32 cellular contexts compared by ENCODE assay signal in genomic region chr5:145014109-145014508, GRCh38.
"Had no signal": no experiment of that assay in that cellular context is flagged by ENCODE, and none has a peak within 500 bp of the region (broad histone marks: within the 10 kb centered on the region; RNA-seq: fewer than 3 reads in every experiment).

No MANE protein-coding gene starts in this region.

- H3K36me3 Mint-ChIP-seq: activated CD4-positive, alpha-beta memory T cell treated with anti-CD3 and anti-CD28 coated beads for 36 hours; activated naive CD4-positive, alpha-beta T cell treated with anti-CD3 and anti-CD28 coated beads, Interleukin-2, amount 10 ng/mL, durations not matched to agents 7 days and 5 days; activated naive CD4-positive, alpha-beta T cell treated with anti-CD3 and anti-CD28 coated beads, Interleukin-2, amount 50 U/mL, for 24 hours; activated naive CD8-positive, alpha-beta T cell; activated naive CD8-positive, alpha-beta T cell treated with anti-CD3 and anti-CD28 coated beads, Interleukin-2, amount 10 ng/mL, durations not matched to agents 7 days and 5 days; brain had no signal

- DNase-seq: activated B cell treated with CpG ODN at 0.5 μM for 24 hours; activated CD4-positive, alpha-beta memory T cell treated with anti-CD3 and anti-CD28 coated beads for 36 hours; activated CD4-positive, alpha-beta T cell treated with anti-CD3 and anti-CD28 coated beads for 4 hours; activated CD4-positive, alpha-beta T cell treated with anti-CD3 and anti-CD28 coated beads, Interleukin-2, amount 10 ng/mL, durations not matched to agents 24 days and 14 days; activated CD4-positive, alpha-beta T cell treated with anti-CD3 and anti-CD28 coated beads, Interleukin-2, amount 50 U/mL, for 1 hour; activated CD4-positive, alpha-beta T cell treated with anti-CD3 and anti-CD28 coated beads, Interleukin-2, amount 50 U/mL, for 4 hours; activated CD4-positive, CD25-positive, alpha-beta regulatory T cell treated with anti-CD3 and anti-CD28 coated beads, Interleukin-2, amount 50 U/mL, for 72 hours; activated CD8-positive, alpha-beta memory T cell treated with anti-CD3 and anti-CD28 coated beads, Interleukin-2, amount 50 U/mL, for 4 hours; activated CD8-positive, alpha-beta T cell treated with anti-CD3 and anti-CD28 coated beads for 36 hours; activated effector memory CD4-positive, alpha-beta T cell treated with Interleukin-2 at 50 U/mL for 16 hours; activated gamma-delta T cell; activated naive CD4-positive, alpha-beta T cell treated with anti-CD3 and anti-CD28 coated beads, Interleukin-2, amount 10 ng/mL, durations not matched to agents 7 days and 5 days; activated naive CD4-positive, alpha-beta T cell treated with Interleukin-2 at 50 U/mL for 16 hours; activated naive CD8-positive, alpha-beta T cell treated with anti-CD3 and anti-CD28 coated beads, Interleukin-2, amount 10 ng/mL, durations not matched to agents 7 days and 5 days; activated naive CD8-positive, alpha-beta T cell treated with anti-CD3 and anti-CD28 coated beads, Interleukin-2, amount 50 U/mL, for 24 hours; activated T-cell treated with anti-CD3 and anti-CD28 coated beads for 4 hours; activated T-cell treated with anti-CD3 and anti-CD28 coated beads, Interleukin-2, amount 50 U/mL, for 1 hour; activated T-cell treated with anti-CD3 and anti-CD28 coated beads, Interleukin-2, amount 50 U/mL, for 4 hours; activated T-cell treated with anti-CD3 and anti-CD28 coated beads, Interleukin-2, amount 50 U/mL, for 72 hours; amygdala; anterior cingulate cortex; caudate nucleus; cerebellar nuclear complex; T-helper 2 cell; T-helper 9 cell had no signal

- H3K9me3 Mint-ChIP-seq: activated CD4-positive, alpha-beta T cell treated with anti-CD3 and anti-CD28 coated beads, Interleukin-2, amount 10 ng/mL, durations not matched to agents 24 days and 14 days; activated naive CD4-positive, alpha-beta T cell treated with anti-CD3 and anti-CD28 coated beads, Interleukin-2, amount 10 ng/mL, durations not matched to agents 7 days and 5 days; activated naive CD4-positive, alpha-beta T cell treated with anti-CD3 and anti-CD28 coated beads, Interleukin-2, amount 50 U/mL, for 24 hours; activated naive CD8-positive, alpha-beta T cell treated with anti-CD3 and anti-CD28 coated beads, Interleukin-2, amount 50 U/mL, for 24 hours; activated T-helper 2 cell treated with anti-CD3 and anti-CD28 coated beads, Interferon-gamma antibody, Interleukin-2, Interleukin-4, amounts not matched to agents 10 μg/mL and 5 μg/mL and 100 μg/mL, durations not matched to agents 14 hours and 24 hours and 36 hours; T-helper 1 cell treated with Interleukin-12 subunit alpha and Interleukin-12 subunit beta and Interleukin-4 antibody, amounts not matched to agents 30 μg/mL and 1 μg/mL, for 36 hours had no signal

- H3K27ac Mint-ChIP-seq: activated B cell treated with CpG ODN at 0.5 μM for 24 hours; activated CD4-positive, alpha-beta memory T cell treated with anti-CD3 and anti-CD28 coated beads for 36 hours; activated CD4-positive, alpha-beta T cell treated with anti-CD3 and anti-CD28 coated beads, Interleukin-2, amount 10 ng/mL, durations not matched to agents 24 days and 14 days; activated CD8-positive, alpha-beta T cell treated with anti-CD3 and anti-CD28 coated beads for 36 hours; activated naive CD4-positive, alpha-beta T cell treated with anti-CD3 and anti-CD28 coated beads, Interleukin-2, amount 10 ng/mL, durations not matched to agents 7 days and 5 days; activated naive CD4-positive, alpha-beta T cell treated with anti-CD3 and anti-CD28 coated beads, Interleukin-2, amount 50 U/mL, for 24 hours; activated naive CD8-positive, alpha-beta T cell; activated naive CD8-positive, alpha-beta T cell treated with anti-CD3 and anti-CD28 coated beads, Interleukin-2, amount 10 ng/mL, durations not matched to agents 7 days and 5 days; activated naive CD8-positive, alpha-beta T cell treated with anti-CD3 and anti-CD28 coated beads, Interleukin-2, amount 50 U/mL, for 24 hours; activated T-cell treated with anti-CD3 and anti-CD28 coated beads, Interleukin-2, amount 50 U/mL, for 72 hours; activated T-helper 2 cell treated with anti-CD3 and anti-CD28 coated beads, Interferon-gamma antibody, Interleukin-2, Interleukin-4, amounts not matched to agents 10 μg/mL and 5 μg/mL and 100 μg/mL, durations not matched to agents 14 hours and 24 hours and 36 hours; brain; T-helper 1 cell treated with Interleukin-12 subunit alpha and Interleukin-12 subunit beta and Interleukin-4 antibody, amounts not matched to agents 30 μg/mL and 1 μg/mL, for 36 hours; T-helper 2 cell treated with Interferon-gamma antibody and Interleukin-4, amounts not matched to agents 5 μg/mL and 100 μg/mL, for 36 hours had no signal

- ATAC-seq: activated CD8-positive, alpha-beta T cell treated with anti-CD3 and anti-CD28 coated beads for 36 hours; activated naive CD8-positive, alpha-beta T cell treated with anti-CD3 and anti-CD28 coated beads, Interleukin-2, amount 50 U/mL, for 24 hours; activated T-cell treated with anti-CD3 and anti-CD28 coated beads, Interleukin-2, amount 50 U/mL, for 4 hours; activated T-cell treated with anti-CD3 and anti-CD28 coated beads, Interleukin-2, amount 50 U/mL, for 72 hours had no signal

- H3K4me1 Mint-ChIP-seq: activated B cell treated with CpG ODN at 0.5 μM for 24 hours; activated CD4-positive, alpha-beta T cell treated with anti-CD3 and anti-CD28 coated beads, Interleukin-2, amount 10 ng/mL, durations not matched to agents 24 days and 14 days; activated naive CD4-positive, alpha-beta T cell treated with anti-CD3 and anti-CD28 coated beads, Interleukin-2, amount 10 ng/mL, durations not matched to agents 7 days and 5 days; activated naive CD4-positive, alpha-beta T cell treated with anti-CD3 and anti-CD28 coated beads, Interleukin-2, amount 50 U/mL, for 24 hours; activated naive CD8-positive, alpha-beta T cell treated with anti-CD3 and anti-CD28 coated beads, Interleukin-2, amount 10 ng/mL, durations not matched to agents 7 days and 5 days; activated naive CD8-positive, alpha-beta T cell treated with anti-CD3 and anti-CD28 coated beads, Interleukin-2, amount 50 U/mL, for 24 hours; brain; central memory CD8-positive, alpha-beta T cell had no signal

- H3K4me3 Mint-ChIP-seq: activated B cell treated with CpG ODN at 0.5 μM for 24 hours; activated CD4-positive, alpha-beta memory T cell treated with anti-CD3 and anti-CD28 coated beads for 36 hours; activated CD4-positive, alpha-beta T cell treated with anti-CD3 and anti-CD28 coated beads, Interleukin-2, amount 10 ng/mL, durations not matched to agents 24 days and 14 days; activated CD8-positive, alpha-beta T cell treated with anti-CD3 and anti-CD28 coated beads for 36 hours; activated naive CD4-positive, alpha-beta T cell treated with anti-CD3 and anti-CD28 coated beads, Interleukin-2, amount 10 ng/mL, durations not matched to agents 7 days and 5 days; activated naive CD4-positive, alpha-beta T cell treated with anti-CD3 and anti-CD28 coated beads, Interleukin-2, amount 50 U/mL, for 24 hours; activated naive CD8-positive, alpha-beta T cell; activated naive CD8-positive, alpha-beta T cell treated with anti-CD3 and anti-CD28 coated beads, Interleukin-2, amount 10 ng/mL, durations not matched to agents 7 days and 5 days; activated naive CD8-positive, alpha-beta T cell treated with anti-CD3 and anti-CD28 coated beads, Interleukin-2, amount 50 U/mL, for 24 hours; activated T-cell treated with anti-CD3 and anti-CD28 coated beads, Interleukin-2, amount 50 U/mL, for 4 hours; activated T-cell treated with anti-CD3 and anti-CD28 coated beads, Interleukin-2, amount 50 U/mL, for 72 hours; brain; central memory CD8-positive, alpha-beta T cell; T-helper 1 cell treated with Interleukin-12 subunit alpha and Interleukin-12 subunit beta and Interleukin-4 antibody, amounts not matched to agents 30 μg/mL and 1 μg/mL, for 36 hours; T-helper 2 cell treated with Interferon-gamma antibody and Interleukin-4, amounts not matched to agents 5 μg/mL and 100 μg/mL, for 36 hours had no signal

- H3K27me3 Mint-ChIP-seq: activated B cell treated with CpG ODN at 0.5 μM for 24 hours; activated CD4-positive, alpha-beta memory T cell treated with anti-CD3 and anti-CD28 coated beads for 36 hours; activated CD4-positive, alpha-beta T cell treated with anti-CD3 and anti-CD28 coated beads, Interleukin-2, amount 10 ng/mL, durations not matched to agents 24 days and 14 days; activated CD8-positive, alpha-beta T cell treated with anti-CD3 and anti-CD28 coated beads for 36 hours; activated naive CD4-positive, alpha-beta T cell treated with anti-CD3 and anti-CD28 coated beads, Interleukin-2, amount 10 ng/mL, durations not matched to agents 7 days and 5 days; activated naive CD4-positive, alpha-beta T cell treated with anti-CD3 and anti-CD28 coated beads, Interleukin-2, amount 50 U/mL, for 24 hours; activated naive CD8-positive, alpha-beta T cell; activated naive CD8-positive, alpha-beta T cell treated with anti-CD3 and anti-CD28 coated beads, Interleukin-2, amount 10 ng/mL, durations not matched to agents 7 days and 5 days; activated naive CD8-positive, alpha-beta T cell treated with anti-CD3 and anti-CD28 coated beads, Interleukin-2, amount 50 U/mL, for 24 hours; central memory CD8-positive, alpha-beta T cell had no signal
